In genomic region chr2:120684225-120684624, GRCh38 we compare ENCODE assay signal across 33 cellular contexts. TPM values are rescaled to one million over a fixed set of nuclear protein-coding genes. Genes with fewer than 3 reads are reported as not detected.
DNase-seq lines count a peak whose midpoint lies in the region; ATAC-seq, FAIRE-seq and TF ChIP-seq lines count a peak whose summit lies in the region.
"Had no signal": no experiment of that assay in that cellular context is flagged by ENCODE, and none has a peak within 500 bp of the region (broad histone marks: within the 10 kb centered on the region; RNA-seq: fewer than 3 reads in every experiment).

No MANE protein-coding gene starts in this region.

- H3K4me1 Mint-ChIP-seq in astrocyte (ENCODE audit: low read depth, unreplicated experiment), result no peaks in the 10 kb centered on the region
- H3K4me1 Mint-ChIP-seq: stimulated activated naive CD8-positive, alpha-beta T cell treated with anti-CD3 and anti-CD28 coated beads, Interleukin-15, amount 100 ng/mL, for 72 hours had no signal

- H3K27ac ChIP-seq in astrocyte (ENCODE audit: low read depth, low read length), result no peak overlapping the region
- H3K27ac ChIP-seq: BLaER1, cardiac muscle cell, epithelial cell of prostate, gastroesophageal sphincter, pancreas, right atrium auricular region had no signal

- peak; percentile 43 for FAIRE-seq in astrocyte (lab: Jason Lieb, UNC)
- FAIRE-seq: GM12878, keratinocyte, pancreas had no signal

- DNase-seq in BJ (ENCODE audit: low read depth), result peak; percentile 31
- DNase-seq in astrocyte (ENCODE audit: low read depth), result peak; percentile 29
- peak; percentile 69 for DNase-seq in fibroblast of the conjunctiva (ENCODE audit: low read depth)
- peak; percentile 21 for DNase-seq in superior temporal gyrus (ENCODE audit: extremely low spot score)
- no peak for DNase-seq in effector CD4-positive, alpha-beta T cell
- DNase-seq: activated CD4-positive, alpha-beta T cell treated with anti-CD3 and anti-CD28 coated beads for 4 hours; activated naive CD4-positive, alpha-beta T cell treated with Interleukin-2 at 50 U/mL for 16 hours; activated T-cell treated with anti-CD3 and anti-CD28 coated beads, Interleukin-2, amount 50 U/mL, for 24 hours; amygdala; COR-L47; DMS79 treated with DMSO at 0.1 percent for 48 hours; H9; NCI-H1105 treated with DMSO at 0.1 percent for 48 hours; NCI-H2029; NCI-H69; pancreas; stimulated activated CD4-positive, alpha-beta T cell treated with anti-CD3 and anti-CD28 coated beads, Interleukin-15, amount 100 ng/mL, for 24 hours; stimulated activated naive CD8-positive, alpha-beta T cell treated with anti-CD3 and anti-CD28 coated beads, Interleukin-15, amount 100 ng/mL, for 72 hours; trophoblast cell had no signal

- no peaks in the 10 kb centered on the region; the same call in 1 of the 2 replicates for H3K27me3 ChIP-seq in BJ (ENCODE audit: control insufficient read depth, insufficient read depth, low read length)
- peaks cover 7% of the 10 kb centered on the region for H3K27me3 ChIP-seq in astrocyte (ENCODE audit: insufficient read depth, low read length)
- H3K27me3 ChIP-seq: BLaER1, pancreas, right atrium auricular region had no signal

- peaks cover 4% of the 10 kb centered on the region for H3K9me3 ChIP-seq in astrocyte (ENCODE audit: insufficient read depth, low read depth, low read length)
- H3K9me3 ChIP-seq: BLaER1, gastroesophageal sphincter, pancreas, right atrium auricular region had no signal

- no peaks in the 10 kb centered on the region for H3K36me3 Mint-ChIP-seq in astrocyte (ENCODE audit: low read depth, unreplicated experiment)
- H3K36me3 Mint-ChIP-seq: natural killer cell treated with Interleukin-12 subunit alpha and Interleukin-12 subunit beta and Interleukin-15 and Interleukin-18, amount 100 ng/mL, for 72 hours had no signal

- H3K4me3 Mint-ChIP-seq in astrocyte (ENCODE audit: unreplicated experiment), result no peak overlapping the region
- H3K4me3 Mint-ChIP-seq: activated T-cell treated with anti-CD3 and anti-CD28 coated beads, Interleukin-2, amount 50 U/mL, for 24 hours; H9; natural killer cell treated with Interleukin-12 subunit alpha and Interleukin-12 subunit beta and Interleukin-15 and Interleukin-18, amount 100 ng/mL, for 72 hours; stimulated activated naive CD8-positive, alpha-beta T cell treated with anti-CD3 and anti-CD28 coated beads, Interleukin-15, amount 100 ng/mL, for 72 hours; T-helper 1 cell treated with Interleukin-12 subunit alpha and Interleukin-12 subunit beta and Interleukin-4 antibody, amounts not matched to agents 30 μg/mL and 1 μg/mL, for 36 hours had no signal

- CTCF ChIA-PET in BJ (lab: Yijun Ruan, JAX), result interaction anchor here (1.0 to 23.9 kb wide), 6 partner anchors 9 to 397 kb away, joined by 3 to 446 read pairs (median 6); no protein-coding TSS in a partner anchor

- no peak overlapping the region for H3K4me2 ChIP-seq in astrocyte (ENCODE audit: low read length)
- H3K4me2 ChIP-seq: BLaER1 had no signal

- TF ChIP-seq CTCF in BJ (IDR thresholded peaks at IDR 0.05; ENCODE audit: insufficient read depth, low read depth, low read length) (no peak), astrocyte (IDR thresholded peaks at IDR 0.05; ENCODE audit: insufficient read depth, low read depth, low read length) (no peak)

- H3K4me3 ChIP-seq in BJ (ENCODE audit: low read depth, low read length) (no peak overlapping the region), astrocyte (ENCODE audit: insufficient read depth, low read depth, low read length) (no peak overlapping the region)
- H3K4me3 ChIP-seq: BLaER1, cardiac muscle cell, gastroesophageal sphincter, GM12878, pancreas, right atrium auricular region had no signal

- no peak overlapping the region for H3K9ac ChIP-seq in astrocyte (ENCODE audit: low read length)
- H3K9ac ChIP-seq: BLaER1 had no signal

- no peak overlapping the region for H2AFZ ChIP-seq in astrocyte (ENCODE audit: low read depth, low read length)

- ATAC-seq in HG03135 (IDR thresholded peaks at IDR 0.05; ENCODE audit: unreplicated experiment), result no peak
- ATAC-seq in GM21528 (IDR thresholded peaks at IDR 0.05; ENCODE audit: low FRiP score, unreplicated experiment), result no peak
- ATAC-seq in HG03159 (IDR thresholded peaks at IDR 0.05; ENCODE audit: unreplicated experiment), result no peak
- ATAC-seq: gastroesophageal sphincter; GM12878; natural killer cell treated with Interleukin-12 subunit alpha and Interleukin-12 subunit beta and Interleukin-15 and Interleukin-18, amount 100 ng/mL, for 72 hours; pancreas; stimulated activated naive CD8-positive, alpha-beta T cell treated with anti-CD3 and anti-CD28 coated beads, Interleukin-15, amount 100 ng/mL, for 72 hours had no signal

- POLR2A ChIA-PET in BJ (lab: Charles Lee), result interaction anchor here (0.6 to 0.7 kb wide), 3 partner anchors 111 to 341 kb away, joined by 3 to 10 read pairs (median 7); no protein-coding TSS in a partner anchor

- no peak overlapping the region for H3K27ac Mint-ChIP-seq in astrocyte (ENCODE audit: unreplicated experiment)
- H3K27ac Mint-ChIP-seq: activated T-cell treated with anti-CD3 and anti-CD28 coated beads, Interleukin-2, amount 50 U/mL, for 24 hours; H9; natural killer cell treated with Interleukin-12 subunit alpha and Interleukin-12 subunit beta and Interleukin-15 and Interleukin-18, amount 100 ng/mL, for 72 hours; stimulated activated naive CD8-positive, alpha-beta T cell treated with anti-CD3 and anti-CD28 coated beads, Interleukin-15, amount 100 ng/mL, for 72 hours; T-helper 1 cell treated with Interleukin-12 subunit alpha and Interleukin-12 subunit beta and Interleukin-4 antibody, amounts not matched to agents 30 μg/mL and 1 μg/mL, for 36 hours had no signal

- H3K27me3 Mint-ChIP-seq in astrocyte (ENCODE audit: low read depth, unreplicated experiment), result peaks cover 52% of the 10 kb centered on the region

- H3K4me1 ChIP-seq in astrocyte (ENCODE audit: insufficient read depth, low read length), result peaks cover 6% of the 10 kb centered on the region
- H3K4me1 ChIP-seq: pancreas had no signal

- H3K36me3 ChIP-seq in BJ (ENCODE audit: control insufficient read depth, insufficient read depth, low read length) (no peaks in the 10 kb centered on the region), astrocyte (ENCODE audit: insufficient read depth, low read length) (no peaks in the 10 kb centered on the region)
- H3K36me3 ChIP-seq: BLaER1, cardiac muscle cell, gastroesophageal sphincter, pancreas, right atrium auricular region had no signal

- H3K9me3 Mint-ChIP-seq in astrocyte (ENCODE audit: unreplicated experiment), result peaks cover 7% of the 10 kb centered on the region
- H3K9me3 Mint-ChIP-seq: activated T-cell treated with anti-CD3 and anti-CD28 coated beads, Interleukin-2, amount 50 U/mL, for 24 hours; H9; natural killer cell treated with Interleukin-12 subunit alpha and Interleukin-12 subunit beta and Interleukin-15 and Interleukin-18, amount 100 ng/mL, for 72 hours; stimulated activated naive CD8-positive, alpha-beta T cell treated with anti-CD3 and anti-CD28 coated beads, Interleukin-15, amount 100 ng/mL, for 72 hours; T-helper 1 cell treated with Interleukin-12 subunit alpha and Interleukin-12 subunit beta and Interleukin-4 antibody, amounts not matched to agents 30 μg/mL and 1 μg/mL, for 36 hours had no signal

- no peaks in the 10 kb centered on the region for H3K79me2 ChIP-seq in astrocyte (ENCODE audit: insufficient read depth, low read length)

- H4K20me1 ChIP-seq in astrocyte (ENCODE audit: insufficient read depth, low read length), result no peaks in the 10 kb centered on the region

RNA-seq across cellular contexts. Expression of gene GLI2, which starts 51.4 kb away (rescaled TPM):
- 5.1 and 8.1 TPM in 2 replicates for polyA plus RNA-seq in BJ (2011; rRNA removed)
- polyA minus RNA-seq in BJ (2011; rRNA and poly(A)+ RNA removed), result 5.9 and 8.5 TPM in 2 replicates
- 42.9 and 44.5 TPM in 2 replicates for total RNA-seq in astrocyte
- total RNA-seq: activated CD8-positive, alpha-beta memory T cell treated with anti-CD3 and anti-CD28 coated beads for 36 hours; GM12878; mononuclear cell had no signal
